ENCODE assay signal across 1 cellular context in the genomic region with DNA sequence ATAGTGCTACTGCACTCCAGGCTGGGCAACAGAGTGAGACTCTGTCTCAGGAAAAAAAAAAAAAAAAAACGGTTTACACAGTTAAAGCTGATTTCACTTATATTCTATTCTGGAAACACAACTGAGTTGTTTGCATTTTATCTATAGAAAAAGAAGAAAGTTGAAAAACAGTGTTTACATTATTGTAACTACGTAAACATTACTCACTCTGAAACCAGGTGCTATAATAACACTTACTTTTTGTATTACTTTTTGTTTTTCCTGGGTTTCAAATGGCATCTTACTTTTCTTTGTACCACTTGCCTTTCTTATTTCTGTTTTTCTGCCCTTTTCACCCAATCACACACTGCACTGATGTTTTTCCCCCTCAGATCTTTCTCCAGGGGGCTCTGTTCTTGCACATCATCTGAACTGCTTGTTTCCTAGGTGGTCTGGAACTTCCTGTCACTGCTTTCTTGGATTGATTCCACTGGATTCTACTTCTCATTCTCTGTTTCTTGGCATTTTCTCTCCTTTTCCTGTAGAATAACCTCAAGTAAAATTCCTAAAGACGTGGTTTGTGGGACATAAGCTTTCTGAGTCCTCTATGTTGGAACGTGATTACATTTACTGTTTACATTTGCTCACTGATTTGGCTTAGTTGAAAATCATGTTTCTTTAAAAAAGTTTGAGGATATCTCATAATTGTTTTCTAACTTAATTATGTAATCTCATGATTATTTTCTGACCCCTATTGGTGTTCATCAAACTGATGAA.
TF ChIP-seq lines count a peak whose summit lies in the region.

No MANE protein-coding gene starts in this region.

TF ChIP-seq in IMR-90, 13 proteins besides CTCF, POLR2A, EP300 and RAD21:
- TF ChIP-seq FOS (IDR thresholded peaks at IDR 0.05; ENCODE audit: low read depth, low read length) = no peak
- TF ChIP-seq BHLHE40 (IDR thresholded peaks at IDR 0.05; ENCODE audit: low read depth, low read length) = peak; percentile 42; the same call in 1 of the 2 replicates
